13 cellular contexts compared by ENCODE assay signal in genomic region chr2:9236867-9237266, GRCh38. TPM values are rescaled to one million over a fixed set of nuclear protein-coding genes. Genes with fewer than 3 reads are reported as not detected.
DNase-seq lines count a peak whose midpoint lies in the region; ATAC-seq and TF ChIP-seq lines count a peak whose summit lies in the region.
"Had no signal": no experiment of that assay in that cellular context is flagged by ENCODE, and none has a peak within 500 bp of the region (broad histone marks: within the 10 kb centered on the region; RNA-seq: fewer than 3 reads in every experiment).

No MANE protein-coding gene starts in this region.

- ATAC-seq in GM21515 (IDR thresholded peaks at IDR 0.05; ENCODE audit: unreplicated experiment): no peak
- ATAC-seq: CD8-positive, alpha-beta T cell had no signal

- H3K4me1 Mint-ChIP-seq in glutamatergic neuron (ENCODE audit: low read depth, unreplicated experiment) (peaks cover 53% of the 10 kb centered on the region), nephron (peaks cover 79% of the 10 kb centered on the region), type B pancreatic cell (ENCODE audit: unreplicated experiment) (peaks cover 76% of the 10 kb centered on the region)
- peaks cover 10% of the 10 kb centered on the region for H3K4me1 Mint-ChIP-seq in activated CD4-positive, alpha-beta memory T cell treated with anti-CD3 and anti-CD28 coated beads, Interleukin-2, amount 10 ng/mL, durations not matched to agents 7 days and 5 days

- H3K27ac Mint-ChIP-seq in glutamatergic neuron (ENCODE audit: unreplicated experiment): peak overlapping the region; percentile 12
- H3K27ac Mint-ChIP-seq in nephron: peak overlapping the region; percentile 97 to 99 (median 98)
- peak overlapping the region; percentile 42 for H3K27ac Mint-ChIP-seq in type B pancreatic cell
- H3K27ac Mint-ChIP-seq in activated CD4-positive, alpha-beta memory T cell treated with anti-CD3 and anti-CD28 coated beads, Interleukin-2, amount 10 ng/mL, durations not matched to agents 7 days and 5 days: no peak overlapping the region
- H3K27ac Mint-ChIP-seq: activated T-cell treated with anti-CD3 and anti-CD28 coated beads, Interleukin-2, amount 50 U/mL, for 24 hours; CD8-positive, alpha-beta T cell had no signal

- no peaks in the 10 kb centered on the region for H3K9me3 ChIP-seq in adipocyte (ENCODE audit: control insufficient read depth, low read length)

- H3K36me3 Mint-ChIP-seq in glutamatergic neuron (ENCODE audit: unreplicated experiment) (no peaks in the 10 kb centered on the region), nephron (ENCODE audit: low read depth) (no peaks in the 10 kb centered on the region), type B pancreatic cell (peaks cover 9% of the 10 kb centered on the region)
- H3K36me3 Mint-ChIP-seq in activated CD4-positive, alpha-beta memory T cell treated with anti-CD3 and anti-CD28 coated beads, Interleukin-2, amount 10 ng/mL, durations not matched to agents 7 days and 5 days (ENCODE audit: low read depth): no peaks in the 10 kb centered on the region
- H3K36me3 Mint-ChIP-seq: CD8-positive, alpha-beta T cell had no signal

- H3K4me1 ChIP-seq in adipocyte (ENCODE audit: control insufficient read depth, insufficient read depth, low read length): peaks cover 70% of the 10 kb centered on the region

- no peaks in the 10 kb centered on the region for H3K36me3 ChIP-seq in adipocyte (ENCODE audit: control insufficient read depth, insufficient read depth, low read length, severe bottlenecking)

- no peak for DNase-seq in adipocyte (ENCODE audit: low read depth)
- no peak for DNase-seq in glutamatergic neuron
- DNase-seq in type B pancreatic cell (ENCODE audit: extremely low spot score, unreplicated experiment): no peak
- DNase-seq in NCI-H510A treated with DMSO at 0.1 percent for 48 hours (lab: John Stamatoyannopoulos, UW): no peak
- DNase-seq in activated CD4-positive, alpha-beta memory T cell treated with anti-CD3 and anti-CD28 coated beads, Interleukin-2, amount 10 ng/mL, durations not matched to agents 7 days and 5 days: no peak
- DNase-seq: activated T-cell treated with anti-CD3 and anti-CD28 coated beads, Interleukin-2, amount 50 U/mL, for 24 hours; CD8-positive, alpha-beta T cell; erythroblast; GF-D8; NCI-H187 treated with DMSO at 0.1 percent for 48 hours; stimulated activated naive CD4-positive, alpha-beta T cell treated with Interleukin-2 at 50 U/mL for 16 hours had no signal

- TF ChIP-seq CTCF in glutamatergic neuron (IDR thresholded peaks at IDR 0.05; ENCODE audit: partially characterized antibody, unreplicated experiment): no peak
- no peak for TF ChIP-seq CTCF in nephron (IDR thresholded peaks at IDR 0.05; ENCODE audit: unreplicated experiment in 3 of 3)
- TF ChIP-seq CTCF in type B pancreatic cell (conservative IDR thresholded peaks at IDR 0.05): no peak

- H3K27me3 ChIP-seq in adipocyte (replicated peaks; ENCODE audit: control insufficient read depth, insufficient read depth, low read length): no peaks in the 10 kb centered on the region

- H3K4me3 Mint-ChIP-seq in glutamatergic neuron (ENCODE audit: unreplicated experiment): no peak overlapping the region
- H3K4me3 Mint-ChIP-seq in nephron: peak overlapping the region in 1 of 3 experiments; percentile 1
- H3K4me3 Mint-ChIP-seq in type B pancreatic cell: peak overlapping the region; percentile 15
- H3K4me3 Mint-ChIP-seq in activated CD4-positive, alpha-beta memory T cell treated with anti-CD3 and anti-CD28 coated beads, Interleukin-2, amount 10 ng/mL, durations not matched to agents 7 days and 5 days: no peak overlapping the region
- H3K4me3 Mint-ChIP-seq: activated T-cell treated with anti-CD3 and anti-CD28 coated beads, Interleukin-2, amount 50 U/mL, for 24 hours; CD8-positive, alpha-beta T cell had no signal

- peak overlapping the region; percentile 67 for H3K9ac ChIP-seq in adipocyte (ENCODE audit: low read length)

- H3K27me3 Mint-ChIP-seq in glutamatergic neuron (ENCODE audit: unreplicated experiment): peaks cover 5% of the 10 kb centered on the region
- no peaks in the 10 kb centered on the region for H3K27me3 Mint-ChIP-seq in nephron (ENCODE audit: low read depth)
- H3K27me3 Mint-ChIP-seq in type B pancreatic cell: no peaks in the 10 kb centered on the region
- peaks cover 24% of the 10 kb centered on the region for H3K27me3 Mint-ChIP-seq in activated CD4-positive, alpha-beta memory T cell treated with anti-CD3 and anti-CD28 coated beads, Interleukin-2, amount 10 ng/mL, durations not matched to agents 7 days and 5 days

- H3K4me3 ChIP-seq in adipocyte (ENCODE audit: low read length): peak overlapping the region; percentile 62

- POLR2A ChIA-PET in activated CD4-positive, alpha-beta memory T cell treated with anti-CD3 and anti-CD28 coated beads, Interleukin-2, amount 10 ng/mL, durations not matched to agents 7 days and 5 days (lab: Charles Lee): no interaction called here

- CTCF ChIA-PET in activated CD4-positive, alpha-beta memory T cell treated with anti-CD3 and anti-CD28 coated beads, Interleukin-2, amount 10 ng/mL, durations not matched to agents 7 days and 5 days (lab: Charles Lee): no interaction called here

- H3K9me3 Mint-ChIP-seq in glutamatergic neuron (ENCODE audit: unreplicated experiment) (peaks cover 5% of the 10 kb centered on the region), nephron (no peaks in the 10 kb centered on the region), type B pancreatic cell (no peaks in the 10 kb centered on the region)
- H3K9me3 Mint-ChIP-seq in activated CD4-positive, alpha-beta memory T cell treated with anti-CD3 and anti-CD28 coated beads, Interleukin-2, amount 10 ng/mL, durations not matched to agents 7 days and 5 days: no peaks in the 10 kb centered on the region
- H3K9me3 Mint-ChIP-seq: activated T-cell treated with anti-CD3 and anti-CD28 coated beads, Interleukin-2, amount 50 U/mL, for 24 hours; CD8-positive, alpha-beta T cell had no signal

RNA-seq across cellular contexts. Expression of gene ASAP2, which starts 30.3 kb away (rescaled TPM):
- total RNA-seq in glutamatergic neuron (ENCODE audit: unreplicated experiment): 49.6 TPM
- total RNA-seq in type B pancreatic cell (ENCODE audit: low replicate concordance): 45.6 and 49.6 TPM in 2 replicates
- under 1 TPM; 0.25 to 0.71 TPM for total RNA-seq in activated CD4-positive, alpha-beta memory T cell treated with anti-CD3 and anti-CD28 coated beads, Interleukin-2, amount 10 ng/mL, durations not matched to agents 7 days and 5 days
- total RNA-seq: CD8-positive, alpha-beta T cell had no signal

Comparison
In these comparisons a context has a peak if more than half of its experiments do, and no peak if none do; other contexts are left out.
1. RNA of gene ASAP2, which starts 30.3 kb away (total RNA-seq): 49.6 TPM in glutamatergic neuron (single experiment) and 45.6 to 49.6 TPM in type B pancreatic cell; 0.25 to 0.71 TPM in activated CD4-positive, alpha-beta memory T cell treated with anti-CD3 and anti-CD28 coated beads, Interleukin-2, amount 10 ng/mL, durations not matched to agents 7 days and 5 days; every median in the first group is over 10 times any median in the second.